ENCODE assay signal across 14 cellular contexts in the genomic region with DNA sequence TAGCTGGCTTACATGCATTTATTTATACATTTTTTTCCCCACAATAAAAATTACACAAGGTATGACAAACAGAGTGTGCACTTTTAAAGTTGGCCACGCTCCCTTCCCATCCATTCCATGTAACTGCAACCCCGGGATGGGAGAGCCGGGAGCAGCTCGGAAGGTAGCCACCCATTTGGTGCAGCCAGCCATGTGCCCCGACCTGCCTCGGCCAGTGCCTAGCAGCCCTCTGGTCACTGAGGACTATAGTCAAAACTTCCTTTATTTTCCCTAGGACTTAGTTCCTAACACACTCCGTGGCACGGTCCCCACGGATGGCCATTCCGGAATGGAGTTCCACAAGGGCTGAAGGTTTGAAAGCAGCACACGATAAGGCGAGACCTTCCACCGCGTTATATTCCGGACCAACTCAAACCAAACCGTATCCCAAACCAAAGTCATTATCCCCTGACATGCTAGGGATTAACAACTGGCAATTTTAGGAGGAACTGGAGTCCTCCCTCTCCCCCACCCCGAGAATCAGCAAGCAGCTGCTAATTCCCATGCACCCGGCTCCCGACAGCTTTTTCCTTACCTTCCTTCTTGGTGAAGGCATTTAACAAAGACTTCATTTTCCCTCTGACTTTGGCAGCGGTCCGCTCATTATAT.
DNase-seq lines count a peak whose midpoint lies in the region; ATAC-seq, FAIRE-seq and TF ChIP-seq lines count a peak whose summit lies in the region.
"Had no signal": no experiment of that assay in that cellular context is flagged by ENCODE, and none has a peak within 500 bp of the region (broad histone marks: within the 10 kb centered on the region; RNA-seq: fewer than 3 reads in every experiment).

No MANE protein-coding gene starts in this region.

- H3K79me2 ChIP-seq in HepG2 (ENCODE audit: insufficient read depth, low read length) (no peaks in the 10 kb centered on the region), neural cell (replicated peaks; ENCODE audit: insufficient read depth, low read length) (no peaks in the 10 kb centered on the region)

- H2AFZ ChIP-seq in HepG2 (ENCODE audit: low read length) (no peak overlapping the region), neural cell (ENCODE audit: low read depth, low read length) (peak overlapping the region; percentile 32)

- H3K36me3 ChIP-seq in HepG2 (replicated peaks in 1 of 2; ENCODE audit: control insufficient read depth in 1 of 2, insufficient read depth in 2 of 2, low read length in 2 of 2) (peaks cover 4 to 10% of the 10 kb centered on the region in 2 experiments; a peak in 2 of 5 replicates), right lobe of liver (no peaks in the 10 kb centered on the region), neural cell (ENCODE audit: insufficient read depth, low read length) (no peaks in the 10 kb centered on the region)
- H3K36me3 ChIP-seq: gastrocnemius medialis had no signal

- H3K9me3 ChIP-seq in HepG2 (ENCODE audit: low read length) (no peaks in the 10 kb centered on the region), right lobe of liver (no peaks in the 10 kb centered on the region), neural cell (ENCODE audit: low read length) (no peaks in the 10 kb centered on the region)
- H3K9me3 ChIP-seq: gastrocnemius medialis had no signal

- intact Hi-C loops in HepG2 (cut with micrococcal nuclease; ENCODE audit: unreplicated experiment) (no loop called here), right lobe of liver (cut with DNase I) (loop anchor here in 1 of 2 donors (10.0 kb wide), 1 partner anchor 569 kb away; no protein-coding TSS in a partner anchor)

- no peaks in the 10 kb centered on the region for H3K4me1 ChIP-seq in HepG2 (ENCODE audit: insufficient read depth, low read length)
- no peaks in the 10 kb centered on the region for H3K4me1 ChIP-seq in right lobe of liver

- no peak overlapping the region for H3K27ac ChIP-seq in HepG2 (ENCODE audit: extremely low read length, insufficient read depth, low read length)
- no peak overlapping the region for H3K27ac ChIP-seq in right lobe of liver
- peak overlapping the region; percentile 63 for H3K27ac ChIP-seq in cingulate gyrus (ENCODE audit: low read depth, low read length)
- H3K27ac ChIP-seq in neural cell (ENCODE audit: low read length) = no peak overlapping the region
- H3K27ac ChIP-seq: gastrocnemius medialis had no signal

- H3K9me2 ChIP-seq in neural cell (ENCODE audit: insufficient read depth, low read length) = no peaks in the 10 kb centered on the region

- DNase-seq in HepG2 (ENCODE audit: low spot score) = no peak
- DNase-seq in right lobe of liver = no peak
- DNase-seq in GM19240 (ENCODE audit: insufficient read length, low spot score) = no peak
- DNase-seq in activated CD8-positive, alpha-beta memory T cell treated with anti-CD3 and anti-CD28 coated beads for 24 hours = no peak
- DNase-seq: activated CD4-positive, CD25-positive, alpha-beta regulatory T cell; activated T-cell treated with anti-CD3 and anti-CD28 coated beads, Interleukin-2, amount 50 U/mL, for 1 hour; amniotic stem cell; effector CD4-positive, alpha-beta T cell; gastrocnemius medialis had no signal

- no peak overlapping the region for H3K4me2 ChIP-seq in HepG2 (ENCODE audit: low read depth, low read length)
- no peak overlapping the region for H3K4me2 ChIP-seq in neural cell (ENCODE audit: low read length)

- TF ChIP-seq CTCF in HepG2 (CRISPR knock-in tag; IDR thresholded peaks at IDR 0.05) = no peak
- TF ChIP-seq CTCF in right lobe of liver (IDR thresholded peaks at IDR 0.05) = no peak
- no peak for TF ChIP-seq CTCF in neural cell (IDR thresholded peaks at IDR 0.05; ENCODE audit: poor library complexity, severe bottlenecking)

- TF ChIP-seq RAD21 in HepG2 (CRISPR knock-in tag; IDR thresholded peaks at IDR 0.05) (no peak), neural cell (conservative IDR thresholded peaks at IDR 0.05) (no peak)

- no peak for FAIRE-seq in HepG2 (lab: Jason Lieb, UNC)

- ATAC-seq in HepG2 (no peak), right lobe of liver (no peak), HG02571 (IDR thresholded peaks at IDR 0.05; ENCODE audit: unreplicated experiment) (no peak), GM21737 (IDR thresholded peaks at IDR 0.05; ENCODE audit: unreplicated experiment) (no peak)
- ATAC-seq: gastrocnemius medialis, left colon had no signal

- no peaks in the 10 kb centered on the region for H3F3A ChIP-seq in neural cell (ENCODE audit: insufficient read depth, low read length, poor library complexity, severe bottlenecking)

- in situ Hi-C loops in HepG2 (cut with HindIII; ENCODE audit: extremely low pct_ligation_motif_present, low pct_unique_long_range_greater_than_20kb) = no loop called here

- POLR2A ChIA-PET in HepG2 (lab: Yijun Ruan, JAX) = no interaction called here

- H3K27me3 ChIP-seq in HepG2 (ENCODE audit: control insufficient read depth in 1 of 2, insufficient read depth in 2 of 2, low read length in 2 of 2) (no peaks in the 10 kb centered on the region), right lobe of liver (no peaks in the 10 kb centered on the region), neural cell (ENCODE audit: insufficient read depth, low read depth, low read length) (no peaks in the 10 kb centered on the region)

- H4K20me1 ChIP-seq in HepG2 (ENCODE audit: insufficient read depth, low read length) (peaks cover 3% of the 10 kb centered on the region; the same call in 1 of the 2 replicates), neural cell (ENCODE audit: insufficient read depth) (no peaks in the 10 kb centered on the region)

- BruUV-seq in HepG2 (replicated peaks; lab: Mats Ljungman, UMichigan) = no TSS peak

- no peak for TF ChIP-seq EP300 in HepG2 (IDR thresholded peaks at IDR 0.05; ENCODE audit: low read depth in 2 of 2, low read length in 2 of 2)
- TF ChIP-seq EP300 in HepG2 (CRISPR knock-in tag; IDR thresholded peaks at IDR 0.05; ENCODE audit: borderline replicate concordance) = no peak
- no peak for TF ChIP-seq EP300 in neural cell (conservative IDR thresholded peaks at IDR 0.05; ENCODE audit: poor library complexity, severe bottlenecking)

- no peak overlapping the region for H3K9ac ChIP-seq in HepG2 (ENCODE audit: insufficient read depth, low read depth, low read length)
- peak overlapping the region; percentile 31 for H3K9ac ChIP-seq in neural cell (ENCODE audit: low read length)

- no peak overlapping the region for H3K4me3 ChIP-seq in HepG2 (replicated peaks in 1 of 3; ENCODE audit: insufficient read depth in 1 of 3, low read depth in 2 of 3, low read length in 3 of 3)
- H3K4me3 ChIP-seq in right lobe of liver = no peak overlapping the region
- peak overlapping the region; percentile 52 for H3K4me3 ChIP-seq in neural cell (ENCODE audit: low read length)

- WGBS in HepG2 (ENCODE audit: low lambda C conversion rate) = 93% methylated on average over 21 of the region's 21 CpGs
- 75% methylated on average over 9 of the region's 21 CpGs for WGBS in right lobe of liver (ENCODE audit: insufficient coverage, low coverage, low lambda C conversion rate, missing lambda C conversion rate)

- CTCF ChIA-PET in HepG2 (lab: Yijun Ruan, JAX; ENCODE audit: low intra/inter-chr PET ratio, low total read pairs) = no interaction called here

- TF ChIP-seq POLR2A in HepG2 (IDR thresholded peaks at IDR 0.05; ENCODE audit: insufficient read depth in 1 of 2, low read depth in 2 of 2, low read length in 2 of 2) = no peak
- no peak for TF ChIP-seq POLR2A in right lobe of liver (IDR thresholded peaks at IDR 0.05)

TF ChIP-seq in HepG2, 621 proteins besides CTCF, POLR2A, EP300 and RAD21:
- TF ChIP-seq SNRNP70 (IDR thresholded peaks at IDR 0.05; ENCODE audit: low read depth, low read length) = no peak
- no peak for TF ChIP-seq ZFP41 (CRISPR knock-in tag; IDR thresholded peaks at IDR 0.05; ENCODE audit: borderline replicate concordance)
- no peak for TF ChIP-seq ZNF160 (CRISPR knock-in tag; IDR thresholded peaks at IDR 0.05)
- no peak for TF ChIP-seq CCDC6 (CRISPR knock-in tag; IDR thresholded peaks at IDR 0.05)
- TF ChIP-seq, protein P1, sequence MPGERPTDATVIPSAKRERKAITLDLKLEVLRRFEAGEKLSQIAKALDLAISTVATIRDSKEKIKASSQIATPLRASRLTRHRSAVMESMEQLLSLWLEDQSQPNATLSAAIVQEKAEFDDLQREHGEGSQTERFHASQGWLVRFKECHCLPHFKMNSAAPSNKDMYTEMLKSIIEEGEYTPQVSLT (CRISPR knock-in tag; IDR thresholded peaks at IDR 0.05; ENCODE audit: borderline replicate concordance, low read depth) = no peak
- TF ChIP-seq RBM22 (optimal IDR thresholded peaks at IDR 0.05; ENCODE audit: low read length) = peak; percentile 58
- TF ChIP-seq KLF6 (CRISPR knock-in tag; IDR thresholded peaks at IDR 0.05) = no peak

TF ChIP-seq in neural cell, 6 proteins besides CTCF, POLR2A, EP300 and RAD21:
- TF ChIP-seq TAF1 (IDR thresholded peaks at IDR 0.05; ENCODE audit: low read depth) (no peak), EZH2 (IDR thresholded peaks at IDR 0.05; ENCODE audit: borderline replicate concordance, insufficient read depth, low read length, poor library complexity, severe bottlenecking) (no peak), POLR2AphosphoS5 (IDR thresholded peaks at IDR 0.05) (no peak), SMC3 (conservative IDR thresholded peaks at IDR 0.05; ENCODE audit: poor library complexity) (no peak), MXI1 (conservative IDR thresholded peaks at IDR 0.05; ENCODE audit: poor library complexity, severe bottlenecking) (no peak)
- TF ChIP-seq, protein P2, sequence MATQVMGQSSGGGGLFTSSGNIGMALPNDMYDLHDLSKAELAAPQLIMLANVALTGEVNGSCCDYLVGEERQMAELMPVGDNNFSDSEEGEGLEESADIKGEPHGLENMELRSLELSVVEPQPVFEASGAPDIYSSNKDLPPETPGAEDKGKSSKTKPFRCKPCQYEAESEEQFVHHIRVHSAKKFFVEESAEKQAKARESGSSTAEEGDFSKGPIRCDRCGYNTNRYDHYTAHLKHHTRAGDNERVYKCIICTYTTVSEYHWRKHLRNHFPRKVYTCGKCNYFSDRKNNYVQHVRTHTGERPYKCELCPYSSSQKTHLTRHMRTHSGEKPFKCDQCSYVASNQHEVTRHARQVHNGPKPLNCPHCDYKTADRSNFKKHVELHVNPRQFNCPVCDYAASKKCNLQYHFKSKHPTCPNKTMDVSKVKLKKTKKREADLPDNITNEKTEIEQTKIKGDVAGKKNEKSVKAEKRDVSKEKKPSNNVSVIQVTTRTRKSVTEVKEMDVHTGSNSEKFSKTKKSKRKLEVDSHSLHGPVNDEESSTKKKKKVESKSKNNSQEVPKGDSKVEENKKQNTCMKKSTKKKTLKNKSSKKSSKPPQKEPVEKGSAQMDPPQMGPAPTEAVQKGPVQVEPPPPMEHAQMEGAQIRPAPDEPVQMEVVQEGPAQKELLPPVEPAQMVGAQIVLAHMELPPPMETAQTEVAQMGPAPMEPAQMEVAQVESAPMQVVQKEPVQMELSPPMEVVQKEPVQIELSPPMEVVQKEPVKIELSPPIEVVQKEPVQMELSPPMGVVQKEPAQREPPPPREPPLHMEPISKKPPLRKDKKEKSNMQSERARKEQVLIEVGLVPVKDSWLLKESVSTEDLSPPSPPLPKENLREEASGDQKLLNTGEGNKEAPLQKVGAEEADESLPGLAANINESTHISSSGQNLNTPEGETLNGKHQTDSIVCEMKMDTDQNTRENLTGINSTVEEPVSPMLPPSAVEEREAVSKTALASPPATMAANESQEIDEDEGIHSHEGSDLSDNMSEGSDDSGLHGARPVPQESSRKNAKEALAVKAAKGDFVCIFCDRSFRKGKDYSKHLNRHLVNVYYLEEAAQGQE (IDR thresholded peaks at IDR 0.05; ENCODE audit: borderline replicate concordance) = no peak
